In genomic region chr2:156219491-156220100, GRCh38 we compare ENCODE assay signal across 1 cellular context.
TF ChIP-seq lines count a peak whose summit lies in the region.

No MANE protein-coding gene starts in this region.

TF ChIP-seq in K562, 482 proteins besides CTCF, POLR2A, EP300 and RAD21 (continued from another document):
- TF ChIP-seq, protein P1, sequence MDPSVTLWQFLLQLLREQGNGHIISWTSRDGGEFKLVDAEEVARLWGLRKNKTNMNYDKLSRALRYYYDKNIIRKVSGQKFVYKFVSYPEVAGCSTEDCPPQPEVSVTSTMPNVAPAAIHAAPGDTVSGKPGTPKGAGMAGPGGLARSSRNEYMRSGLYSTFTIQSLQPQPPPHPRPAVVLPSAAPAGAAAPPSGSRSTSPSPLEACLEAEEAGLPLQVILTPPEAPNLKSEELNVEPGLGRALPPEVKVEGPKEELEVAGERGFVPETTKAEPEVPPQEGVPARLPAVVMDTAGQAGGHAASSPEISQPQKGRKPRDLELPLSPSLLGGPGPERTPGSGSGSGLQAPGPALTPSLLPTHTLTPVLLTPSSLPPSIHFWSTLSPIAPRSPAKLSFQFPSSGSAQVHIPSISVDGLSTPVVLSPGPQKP (CRISPR knock-in tag; IDR thresholded peaks at IDR 0.05): no peak
- TF ChIP-seq, protein P2, sequence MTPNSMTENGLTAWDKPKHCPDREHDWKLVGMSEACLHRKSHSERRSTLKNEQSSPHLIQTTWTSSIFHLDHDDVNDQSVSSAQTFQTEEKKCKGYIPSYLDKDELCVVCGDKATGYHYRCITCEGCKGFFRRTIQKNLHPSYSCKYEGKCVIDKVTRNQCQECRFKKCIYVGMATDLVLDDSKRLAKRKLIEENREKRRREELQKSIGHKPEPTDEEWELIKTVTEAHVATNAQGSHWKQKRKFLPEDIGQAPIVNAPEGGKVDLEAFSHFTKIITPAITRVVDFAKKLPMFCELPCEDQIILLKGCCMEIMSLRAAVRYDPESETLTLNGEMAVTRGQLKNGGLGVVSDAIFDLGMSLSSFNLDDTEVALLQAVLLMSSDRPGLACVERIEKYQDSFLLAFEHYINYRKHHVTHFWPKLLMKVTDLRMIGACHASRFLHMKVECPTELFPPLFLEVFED (CRISPR knock-in tag; conservative IDR thresholded peaks at IDR 0.05): no peak
- TF ChIP-seq ZNF354B (CRISPR knock-in tag; IDR thresholded peaks at IDR 0.05) (no peak), NR4A1 (CRISPR knock-in tag; IDR thresholded peaks at IDR 0.05) (no peak), NR4A1 (tag; IDR thresholded peaks at IDR 0.05) (no peak), MTA1 (IDR thresholded peaks at IDR 0.05; ENCODE audit: borderline replicate concordance) (no peak), RBBP5 (IDR thresholded peaks at IDR 0.05; ENCODE audit: borderline replicate concordance, insufficient read depth, low read length, poor library complexity, severe bottlenecking) (peak; percentile 36), ZNF449 (CRISPR knock-in tag; IDR thresholded peaks at IDR 0.05) (no peak), SIX5 (IDR thresholded peaks at IDR 0.05; ENCODE audit: borderline replicate concordance in 1 of 2, insufficient read depth in 1 of 2, low read depth in 1 of 2, low read length in 2 of 2) (no peak), TAF7 (tag; IDR thresholded peaks at IDR 0.05) (no peak), DPF2 (IDR thresholded peaks at IDR 0.05) (peak; percentile 48; the same call in 1 of the 2 replicates), ZNF140 (CRISPR knock-in tag; IDR thresholded peaks at IDR 0.05) (no peak), ZNF224 (CRISPR knock-in tag; IDR thresholded peaks at IDR 0.05) (no peak), ZNF764 (CRISPR knock-in tag; IDR thresholded peaks at IDR 0.05; ENCODE audit: low read depth) (no peak), BCOR (IDR thresholded peaks at IDR 0.05) (no peak), SOX6 (IDR thresholded peaks at IDR 0.05) (peak; percentile 31), TAL1 (IDR thresholded peaks at IDR 0.05) (peak; percentile 22; the same call in 1 of the 2 replicates), CBX8 (IDR thresholded peaks at IDR 0.05; ENCODE audit: borderline replicate concordance, extremely low read depth, low read depth, low read length, poor library complexity, severe bottlenecking) (no peak), KLF16 (IDR thresholded peaks at IDR 0.05) (no peak), MTA3 (IDR thresholded peaks at IDR 0.05; ENCODE audit: borderline replicate concordance) (no peak), MAFG (tag; conservative IDR thresholded peaks at IDR 0.05) (peak; percentile 60), ZNF146 (CRISPR knock-in tag; IDR thresholded peaks at IDR 0.05; ENCODE audit: unreplicated experiment) (no peak), CAMTA2 (CRISPR knock-in tag; conservative IDR thresholded peaks at IDR 0.05) (no peak)
- TF ChIP-seq, protein P3, sequence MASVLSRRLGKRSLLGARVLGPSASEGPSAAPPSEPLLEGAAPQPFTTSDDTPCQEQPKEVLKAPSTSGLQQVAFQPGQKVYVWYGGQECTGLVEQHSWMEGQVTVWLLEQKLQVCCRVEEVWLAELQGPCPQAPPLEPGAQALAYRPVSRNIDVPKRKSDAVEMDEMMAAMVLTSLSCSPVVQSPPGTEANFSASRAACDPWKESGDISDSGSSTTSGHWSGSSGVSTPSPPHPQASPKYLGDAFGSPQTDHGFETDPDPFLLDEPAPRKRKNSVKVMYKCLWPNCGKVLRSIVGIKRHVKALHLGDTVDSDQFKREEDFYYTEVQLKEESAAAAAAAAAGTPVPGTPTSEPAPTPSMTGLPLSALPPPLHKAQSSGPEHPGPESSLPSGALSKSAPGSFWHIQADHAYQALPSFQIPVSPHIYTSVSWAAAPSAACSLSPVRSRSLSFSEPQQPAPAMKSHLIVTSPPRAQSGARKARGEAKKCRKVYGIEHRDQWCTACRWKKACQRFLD (CRISPR knock-in tag; IDR thresholded peaks at IDR 0.05): no peak
- TF ChIP-seq, protein P4, sequence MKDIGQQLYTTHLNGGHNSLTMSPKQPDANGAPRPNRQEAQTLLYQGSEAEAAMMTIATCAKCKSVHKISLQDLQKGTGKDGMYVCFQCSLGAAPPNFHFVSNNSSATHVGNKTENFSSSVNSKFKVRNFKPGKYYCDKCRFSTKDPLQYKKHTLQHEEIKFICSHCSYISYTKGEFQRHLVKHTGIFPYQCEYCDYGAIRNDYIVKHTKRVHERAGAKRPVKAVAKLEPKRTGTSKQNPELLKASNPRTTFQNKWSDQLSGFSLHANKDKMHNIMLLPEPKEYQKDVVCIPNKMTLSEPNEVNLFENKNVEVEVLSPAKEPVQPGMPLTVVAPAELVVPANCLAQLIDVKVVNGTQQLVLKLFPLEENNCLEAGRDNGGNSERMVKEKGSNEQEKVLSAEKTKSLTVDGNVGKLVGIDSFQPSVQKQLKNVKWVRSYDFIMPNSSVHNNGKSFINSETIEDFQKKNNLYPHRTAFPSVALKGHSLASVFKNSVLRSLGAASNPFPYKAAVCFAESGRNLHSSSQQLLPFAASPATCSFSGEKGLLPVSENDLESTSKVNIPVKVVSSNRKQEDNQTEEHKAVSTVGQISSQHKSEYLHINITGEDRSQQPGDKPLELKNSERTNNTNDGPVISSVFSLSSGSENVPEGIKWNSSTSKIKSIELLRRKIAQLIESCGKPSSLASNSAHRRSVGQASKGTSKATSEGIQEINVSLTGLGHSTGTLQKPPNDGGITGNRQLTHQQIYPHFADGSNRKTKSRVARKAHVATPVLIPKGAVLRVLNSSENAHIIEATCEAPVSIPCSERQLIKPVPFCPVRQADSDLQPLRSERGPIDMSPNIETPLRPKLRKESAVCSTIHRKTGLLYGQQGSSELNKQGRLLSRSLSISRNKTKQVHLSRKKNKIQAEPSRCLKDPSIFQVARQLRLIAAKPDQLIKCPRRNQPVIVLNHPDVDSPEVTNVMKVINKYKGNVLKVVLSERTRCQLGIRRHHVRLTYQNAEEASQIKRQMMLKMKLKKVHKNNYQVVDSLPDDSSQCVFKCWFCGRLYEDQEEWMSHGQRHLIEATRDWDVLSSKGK (CRISPR knock-in tag; IDR thresholded peaks at IDR 0.05): no peak
